16 cellular contexts compared by ENCODE assay signal in genomic region chr10:5575144-5575481, GRCh38. TPM values are rescaled to one million over a fixed set of nuclear protein-coding genes. Genes with fewer than 3 reads are reported as not detected.
DNase-seq lines count a peak whose midpoint lies in the region; ATAC-seq, FAIRE-seq and TF ChIP-seq lines count a peak whose summit lies in the region.
"Had no signal": no experiment of that assay in that cellular context is flagged by ENCODE, and none has a peak within 500 bp of the region (broad histone marks: within the 10 kb centered on the region; RNA-seq: fewer than 3 reads in every experiment).

No MANE protein-coding gene starts in this region.

- H3K9me3 ChIP-seq in astrocyte (ENCODE audit: insufficient read depth, low read depth, low read length), result no peaks in the 10 kb centered on the region
- no peaks in the 10 kb centered on the region for H3K9me3 ChIP-seq in HepG2 (ENCODE audit: low read length)
- H3K9me3 ChIP-seq in sigmoid colon, result no peaks in the 10 kb centered on the region
- no peaks in the 10 kb centered on the region for H3K9me3 ChIP-seq in SK-N-SH
- H3K9me3 ChIP-seq: adrenal gland, BE2C, tibial artery had no signal

- 43% methylated on average over 9 of the region's 9 CpGs for WGBS in HepG2 (ENCODE audit: low lambda C conversion rate)
- 45 to 58% methylated on average over 9 of the region's 9 CpGs for WGBS in sigmoid colon, 2 donors
- 83% methylated on average over 9 of the region's 9 CpGs for WGBS in SK-N-SH (ENCODE audit: low lambda C conversion rate)

- no peaks in the 10 kb centered on the region; the same call in 1 of the 2 replicates for H3K27me3 Mint-ChIP-seq in HFFc6 (ENCODE audit: insufficient read depth)
- H3K27me3 Mint-ChIP-seq in astrocyte (ENCODE audit: low read depth, unreplicated experiment), result peaks cover 4% of the 10 kb centered on the region

- H3K79me2 ChIP-seq in astrocyte (ENCODE audit: insufficient read depth, low read length) (no peaks in the 10 kb centered on the region), HepG2 (ENCODE audit: insufficient read depth, low read length) (no peaks in the 10 kb centered on the region), SK-N-SH (ENCODE audit: insufficient read depth) (no peaks in the 10 kb centered on the region)

- no peaks in the 10 kb centered on the region for H3K36me3 ChIP-seq in astrocyte (ENCODE audit: insufficient read depth, low read length)
- H3K36me3 ChIP-seq in HepG2 (replicated peaks in 1 of 2; ENCODE audit: control insufficient read depth in 1 of 2, insufficient read depth in 2 of 2, low read length in 2 of 2), result no peaks in the 10 kb centered on the region
- no peaks in the 10 kb centered on the region for H3K36me3 ChIP-seq in sigmoid colon
- no peaks in the 10 kb centered on the region for H3K36me3 ChIP-seq in SK-N-SH (replicated peaks in 1 of 2; ENCODE audit: control insufficient read depth in 1 of 2, insufficient read depth in 2 of 2, low read length in 1 of 2)
- H3K36me3 ChIP-seq: adrenal gland, BE2C, tibial artery had no signal

- BruUV-seq in HepG2 (replicated peaks; lab: Mats Ljungman, UMichigan), result no TSS peak

- TF ChIP-seq CTCF in HFFc6 (IDR thresholded peaks at IDR 0.05) (no peak), astrocyte (IDR thresholded peaks at IDR 0.05; ENCODE audit: insufficient read depth, low read depth, low read length) (no peak), HepG2 (CRISPR knock-in tag; IDR thresholded peaks at IDR 0.05) (no peak), sigmoid colon (IDR thresholded peaks at IDR 0.05) (no peak), SK-N-SH (IDR thresholded peaks at IDR 0.05) (no peak)

- H2AFZ ChIP-seq in astrocyte (ENCODE audit: low read depth, low read length) (peak overlapping the region; percentile 51), HepG2 (ENCODE audit: low read length) (no peak overlapping the region), SK-N-SH (ENCODE audit: low read depth) (no peak overlapping the region)

- POLR2A ChIA-PET in HepG2 (lab: Yijun Ruan, JAX) (interaction anchor here (0.8 kb wide), 1 partner anchor 27 kb away, joined by 3 read pairs; no protein-coding TSS in a partner anchor), SK-N-SH (lab: Yijun Ruan, JAX) (no interaction called here)

- H3K27me3 ChIP-seq in astrocyte (ENCODE audit: insufficient read depth, low read length) (no peaks in the 10 kb centered on the region), HepG2 (ENCODE audit: control insufficient read depth in 1 of 2, insufficient read depth in 2 of 2, low read length in 2 of 2) (no peaks in the 10 kb centered on the region), sigmoid colon (no peaks in the 10 kb centered on the region), SK-N-SH (ENCODE audit: insufficient read depth) (no peaks in the 10 kb centered on the region)
- H3K27me3 ChIP-seq: adrenal gland, BE2C, tibial artery had no signal

- ATAC-seq in HepG2 (peak; percentile 24), GM21576 (IDR thresholded peaks at IDR 0.05; ENCODE audit: unreplicated experiment) (no peak)

- H3K4me1 Mint-ChIP-seq in HFFc6 (ENCODE audit: low read depth), result peaks cover 45% of the 10 kb centered on the region
- peaks cover 9% of the 10 kb centered on the region for H3K4me1 Mint-ChIP-seq in astrocyte (ENCODE audit: low read depth, unreplicated experiment)

- no peaks in the 10 kb centered on the region for H3K9me3 Mint-ChIP-seq in HFFc6
- H3K9me3 Mint-ChIP-seq in astrocyte (ENCODE audit: unreplicated experiment), result peaks cover 2% of the 10 kb centered on the region

- H4K20me1 ChIP-seq in astrocyte (ENCODE audit: insufficient read depth, low read length), result no peaks in the 10 kb centered on the region
- H4K20me1 ChIP-seq in HepG2 (ENCODE audit: insufficient read depth, low read length), result no peaks in the 10 kb centered on the region
- no peaks in the 10 kb centered on the region for H4K20me1 ChIP-seq in SK-N-SH (ENCODE audit: insufficient read depth)

- no peak for TF ChIP-seq EP300 in HepG2 (IDR thresholded peaks at IDR 0.05; ENCODE audit: low read depth in 2 of 2, low read length in 2 of 2)
- TF ChIP-seq EP300 in HepG2 (CRISPR knock-in tag; IDR thresholded peaks at IDR 0.05; ENCODE audit: borderline replicate concordance), result no peak
- no peak for TF ChIP-seq EP300 in sigmoid colon (IDR thresholded peaks at IDR 0.05)
- no peak for TF ChIP-seq EP300 in SK-N-SH (IDR thresholded peaks at IDR 0.05; ENCODE audit: borderline replicate concordance in 1 of 2, low read depth in 1 of 2, low read length in 1 of 2)

- no peak for TF ChIP-seq POLR2A in HepG2 (IDR thresholded peaks at IDR 0.05; ENCODE audit: insufficient read depth in 1 of 2, low read depth in 2 of 2, low read length in 2 of 2)
- TF ChIP-seq POLR2A in sigmoid colon (IDR thresholded peaks at IDR 0.05), result no peak

- CTCF ChIA-PET in HepG2 (lab: Yijun Ruan, JAX; ENCODE audit: low intra/inter-chr PET ratio, low total read pairs), result no interaction called here
- CTCF ChIA-PET in SK-N-SH (lab: Yijun Ruan, JAX), result interaction anchor here (2.2 kb wide), 1 partner anchor 133 kb away, joined by 9 read pairs; no protein-coding TSS in a partner anchor

- H3F3A ChIP-seq in SK-N-SH (replicated peaks; ENCODE audit: insufficient read depth), result no peaks in the 10 kb centered on the region

- FAIRE-seq in astrocyte (lab: Jason Lieb, UNC), result no peak
- FAIRE-seq in HepG2 (lab: Jason Lieb, UNC), result no peak
- FAIRE-seq: GM18507 had no signal

- DNase-seq in HFFc6 (no peak), astrocyte (ENCODE audit: low read depth) (no peak), HepG2 (ENCODE audit: low spot score) (no peak), sigmoid colon (no peak), NCI-H2029 treated with DMSO at 0.1 percent for 48 hours (lab: John Stamatoyannopoulos, UW) (no peak), SK-N-SH (no peak)
- DNase-seq in activated CD4-positive, alpha-beta T cell treated with anti-CD3 and anti-CD28 coated beads for 4 hours, result no peak
- DNase-seq: BE2C; NCI-H748 treated with DMSO at 0.1 percent for 48 hours; stimulated activated CD4-positive, alpha-beta T cell treated with anti-CD3 and anti-CD28 coated beads, Interleukin-4, amount 100 ng/mL, for 24 hours had no signal

- H3K36me3 Mint-ChIP-seq in HFFc6 (ENCODE audit: low read depth) (no peaks in the 10 kb centered on the region), astrocyte (ENCODE audit: low read depth, unreplicated experiment) (peaks cover 1% of the 10 kb centered on the region)

- H3K9me2 ChIP-seq in SK-N-SH, result no peaks in the 10 kb centered on the region

- TF ChIP-seq RAD21 in HepG2 (CRISPR knock-in tag; IDR thresholded peaks at IDR 0.05), result no peak
- no peak for TF ChIP-seq RAD21 in SK-N-SH (IDR thresholded peaks at IDR 0.05; ENCODE audit: low read length)

- H3K4me1 ChIP-seq in astrocyte (ENCODE audit: insufficient read depth, low read length) (peaks cover 18% of the 10 kb centered on the region), HepG2 (ENCODE audit: insufficient read depth, low read length) (peaks cover 95% of the 10 kb centered on the region), sigmoid colon (peaks cover 0 to 48% (median 37%) of the 10 kb centered on the region in 4 donors), SK-N-SH (ENCODE audit: control insufficient read depth in 1 of 2, insufficient read depth in 2 of 2, low read depth in 1 of 2, low read length in 1 of 2) (peaks cover 4 to 24% of the 10 kb centered on the region in 2 experiments; a peak in 2 of 4 replicates)
- H3K4me1 ChIP-seq: adrenal gland had no signal

- H3K4me3 ChIP-seq in astrocyte (ENCODE audit: insufficient read depth, low read depth, low read length), result no peak overlapping the region
- peak overlapping the region in 1 of 3 experiments; percentile 53; a peak in 1 of 6 replicates for H3K4me3 ChIP-seq in HepG2 (replicated peaks in 1 of 3; ENCODE audit: insufficient read depth in 1 of 3, low read depth in 2 of 3, low read length in 3 of 3)
- H3K4me3 ChIP-seq in sigmoid colon, result no peak overlapping the region
- H3K4me3 ChIP-seq in SK-N-SH (ENCODE audit: low read depth in 2 of 2, low read length in 1 of 2), result no peak overlapping the region
- H3K4me3 ChIP-seq: adrenal gland, tibial artery had no signal

- intact Hi-C loops in HepG2 (cut with micrococcal nuclease; ENCODE audit: unreplicated experiment) (no loop called here), sigmoid colon (cut with DNase I) (loop anchor here (10.0 kb wide), 1 partner anchor 590 kb away; no protein-coding TSS in a partner anchor)

- in situ Hi-C loops in HepG2 (cut with HindIII; ENCODE audit: extremely low pct_ligation_motif_present, low pct_unique_long_range_greater_than_20kb), result no loop called here

- H3K27ac Mint-ChIP-seq in HFFc6 (peak overlapping the region; percentile 84), astrocyte (ENCODE audit: unreplicated experiment) (no peak overlapping the region)

- peak overlapping the region; percentile 42 for H3K9ac ChIP-seq in astrocyte (ENCODE audit: low read length)
- no peak overlapping the region for H3K9ac ChIP-seq in HepG2 (ENCODE audit: insufficient read depth, low read depth, low read length)
- no peak overlapping the region for H3K9ac ChIP-seq in SK-N-SH

- peak overlapping the region; percentile 58; the same call in 1 of the 2 replicates for H3K4me3 Mint-ChIP-seq in HFFc6
- no peak overlapping the region for H3K4me3 Mint-ChIP-seq in astrocyte (ENCODE audit: unreplicated experiment)

- H3K4me2 ChIP-seq in astrocyte (ENCODE audit: low read length) (peak overlapping the region; percentile 61), HepG2 (ENCODE audit: low read depth, low read length) (peak overlapping the region; percentile 60), SK-N-SH (no peak overlapping the region)

- H3K27ac ChIP-seq in astrocyte (ENCODE audit: low read depth, low read length) (peak overlapping the region; percentile 26), HepG2 (ENCODE audit: extremely low read length, insufficient read depth, low read length) (no peak overlapping the region), sigmoid colon (peak overlapping the region; percentile 59 to 86 (median 75)), SK-N-SH (ENCODE audit: low read depth in 2 of 2, low read length in 1 of 2) (no peak overlapping the region)
- H3K27ac ChIP-seq: tibial artery had no signal

RNA-seq across cellular contexts. Expression of gene CALML3, which starts 50.4 kb away (rescaled TPM):
- not detected for total RNA-seq in HFFc6 (2021; fragmentation: NEBNext Ultra II Directional; extraction: Animal tissue kit (Norgen Biotek cat#: 25700))
- total RNA-seq in astrocyte (not detected in 2 replicates), HepG2 (2016; rRNA removed; fragmentation: Illumina TruSeq; extraction: Trizol) (not detected in 2 replicates), sigmoid colon (not detected)
- not detected in 2 replicates for total RNA-seq in HepG2 (2016; cell fraction: cytosol; rRNA removed; fragmentation: Illumina TruSeq; extraction: Trizol; ENCODE audit: low read depth)
- total RNA-seq in HepG2 (2016; cell fraction: insoluble cytoplasmic fraction; rRNA removed; fragmentation: Illumina TruSeq; extraction: Trizol), result not detected in 2 replicates
- total RNA-seq in HepG2 (2016; cell fraction: membrane; rRNA removed; fragmentation: Illumina TruSeq; extraction: Trizol), result not detected in 2 replicates
- not detected in 2 replicates for total RNA-seq in HepG2 (2016; cell fraction: nucleus; rRNA removed; fragmentation: Illumina TruSeq; extraction: Trizol)
- polyA plus RNA-seq in HepG2 (2011; rRNA removed) (not detected in 2 replicates), sigmoid colon (under 1 TPM in 1 of 3 donors, not detected in 2; 0.15 TPM), SK-N-SH (2012; rRNA removed) (not detected in 2 replicates)
- polyA plus RNA-seq in HepG2 (2011; cell fraction: cytosol; rRNA removed), result not detected in 2 replicates
- not detected in 2 replicates for polyA plus RNA-seq in HepG2 (2011; cell fraction: nucleus; rRNA removed)
- polyA plus RNA-seq in HepG2 (2012), result not detected in 2 replicates
- polyA plus RNA-seq in HepG2 (2016; cell fraction: cytosol; fragmentation: Illumina TruSeq; extraction: Trizol; ENCODE audit: low read depth), result not detected in 2 replicates
- polyA plus RNA-seq in HepG2 (2016; cell fraction: insoluble cytoplasmic fraction; fragmentation: Illumina TruSeq; extraction: Trizol; ENCODE audit: low read depth), result not detected in 2 replicates
- polyA plus RNA-seq in HepG2 (2016; cell fraction: membrane; fragmentation: Illumina TruSeq; extraction: Trizol; ENCODE audit: low read depth), result not detected in 2 replicates
- polyA plus RNA-seq in HepG2 (2016; cell fraction: nucleus; fragmentation: Illumina TruSeq; extraction: Trizol; ENCODE audit: insufficient read depth, low read depth), result not detected in 2 replicates
- not detected in 2 replicates for polyA minus RNA-seq in HepG2 (2011; rRNA and poly(A)+ RNA removed; ENCODE audit: low replicate concordance)
- not detected in 2 replicates for polyA minus RNA-seq in HepG2 (2011; cell fraction: cytosol; rRNA and poly(A)+ RNA removed)
- polyA minus RNA-seq in HepG2 (2011; cell fraction: nucleus; rRNA and poly(A)+ RNA removed), result not detected in 2 replicates
- not detected in 2 replicates for polyA plus RNA-seq in SK-N-SH (2012; cell fraction: cytosol; rRNA removed)
- not detected in 2 replicates for polyA plus RNA-seq in SK-N-SH (2012; cell fraction: nucleus; rRNA removed)
- total RNA-seq: adrenal gland, glomerular endothelial cell, kidney epithelial cell had no signal

Comparison
In these comparisons a context has a peak if more than half of its experiments do, and no peak if none do; other contexts are left out.
1. H3K27ac ChIP-seq: peak in astrocyte (single experiment) and sigmoid colon (4 of 4); none in HepG2 (single experiment) and SK-N-SH (0 of 2).